In the genomic region with DNA sequence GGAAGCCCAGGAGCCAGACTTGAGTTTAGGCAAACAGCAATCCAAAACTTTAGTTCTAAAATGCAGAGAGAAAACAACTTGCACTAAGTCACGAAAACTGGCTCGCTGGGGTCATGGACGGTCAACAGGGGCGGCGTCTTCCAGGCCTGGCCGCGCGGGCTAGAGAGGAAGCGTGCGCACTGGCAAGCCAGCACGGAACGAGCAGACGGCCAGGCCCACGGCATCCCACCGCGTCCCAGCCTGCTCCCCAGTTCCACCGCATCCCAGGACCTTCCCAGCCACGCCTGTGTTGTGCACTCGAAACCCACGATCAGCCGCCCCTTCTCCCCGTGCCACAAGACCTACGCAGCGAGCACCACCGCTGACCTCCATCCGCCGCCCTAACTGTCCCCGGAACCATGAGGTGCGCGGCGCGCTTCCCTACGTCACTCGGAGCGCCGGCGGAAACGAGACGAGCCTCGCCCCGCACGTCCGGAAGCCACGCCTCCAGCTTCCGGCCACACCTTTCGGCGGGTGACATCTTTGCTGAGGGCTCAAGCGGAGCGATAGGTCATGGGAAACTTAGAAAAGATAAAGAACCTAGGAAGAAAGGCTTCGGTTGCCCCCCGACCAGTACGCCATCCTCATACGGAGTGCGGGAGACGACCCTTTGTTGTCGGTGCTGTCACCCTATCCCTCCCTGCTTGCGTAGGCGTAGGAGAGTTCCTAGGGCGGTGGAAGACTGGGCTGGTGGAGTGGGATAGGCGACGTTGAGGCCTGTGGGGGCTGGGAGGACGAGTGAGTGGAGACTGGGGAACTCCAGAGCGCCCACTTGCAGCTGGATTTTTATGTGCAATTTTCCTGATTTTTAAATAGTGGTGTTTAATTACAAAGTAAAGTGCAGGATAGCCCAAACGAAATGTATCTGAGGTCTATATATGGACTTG, we compare ENCODE assay signal across 8 cellular contexts. TPM values are rescaled to one million over a fixed set of nuclear protein-coding genes. Genes with fewer than 3 reads are reported as not detected.
DNase-seq lines count a peak whose midpoint lies in the region; ATAC-seq and TF ChIP-seq lines count a peak whose summit lies in the region.

TSS of gene TBRG4 (minus strand) at position 400 of the 926 bp plus-strand sequence. CDS start 2,460 bp downstream, outside the sequence.

- H2AFZ ChIP-seq in Loucy (ENCODE audit: low read length): peak within 1 kb of the TSS; percentile 74

- H3K9ac ChIP-seq in Loucy (ENCODE audit: low read depth, low read length, poor library complexity, severe bottlenecking): peak within 1 kb of the TSS; percentile 94

- H4K20me1 ChIP-seq in Loucy (ENCODE audit: insufficient read depth, low read length, poor library complexity, severe bottlenecking): peaks cover 40% of the 10 kb centered on the region

- H3F3A ChIP-seq in Loucy (ENCODE audit: low read depth): peaks cover 4% of the 10 kb centered on the region; the same call in 1 of the 2 replicates

- H3K27me3 ChIP-seq in H7 (ENCODE audit: control insufficient read depth, insufficient read depth, low read length): no peaks in the 10 kb centered on the region
- no peaks in the 10 kb centered on the region for H3K27me3 ChIP-seq in Loucy (ENCODE audit: insufficient read depth, low read length, poor library complexity, severe bottlenecking)

- peak; percentile 62 for TF ChIP-seq CTCF in Loucy (conservative IDR thresholded peaks at IDR 0.05; ENCODE audit: low read length)
- peak; percentile 37 for TF ChIP-seq CTCF in fibroblast of pulmonary artery (IDR thresholded peaks at IDR 0.05; ENCODE audit: low read length, missing control alignments)

- H3K36me3 ChIP-seq in H7 (replicated peaks; ENCODE audit: control insufficient read depth, insufficient read depth, low read length) (peaks cover 28% of the 10 kb centered on the region), Loucy (ENCODE audit: insufficient read depth, low read length) (peaks cover 25% of the 10 kb centered on the region; the same call in 1 of the 2 replicates)

- H3K4me3 ChIP-seq in H7 (ENCODE audit: insufficient read depth, low read depth, low read length): peak within 1 kb of the TSS; percentile 99
- H3K4me3 ChIP-seq in Loucy (ENCODE audit: low read length, poor library complexity, severe bottlenecking): peak within 1 kb of the TSS; percentile 78
- H3K4me3 ChIP-seq in fibroblast of pulmonary artery (replicated peaks; ENCODE audit: low read depth, low read length): peak within 1 kb of the TSS; percentile 94

- H3K27ac Mint-ChIP-seq in natural killer cell treated with Interleukin-12 subunit alpha and Interleukin-12 subunit beta and Interleukin-15 and Interleukin-18, amount 100 ng/mL, for 72 hours: peak within 1 kb of the TSS; percentile 90 to 94

- H3K9me3 ChIP-seq in Loucy (ENCODE audit: insufficient read depth, low read depth, low read length): no peaks in the 10 kb centered on the region

- peak within 1 kb of the TSS; percentile 96 for H3K4me3 Mint-ChIP-seq in natural killer cell treated with Interleukin-12 subunit alpha and Interleukin-12 subunit beta and Interleukin-15 and Interleukin-18, amount 100 ng/mL, for 72 hours

- in situ Hi-C loops in G401 (cut with HindIII; ENCODE audit: low sequenced_read_pairs): no loop called here

- DNase-seq in G401 (ENCODE audit: low spot score): peak; percentile 93
- peak; percentile 96 for DNase-seq in H7
- peak; percentile 90 for DNase-seq in activated effector memory CD4-positive, alpha-beta T cell treated with Interleukin-2 at 50 U/mL for 16 hours
- peak; percentile 94 for DNase-seq in fibroblast of pulmonary artery (ENCODE audit: low read depth)
- peak; percentile 95 for DNase-seq in natural killer cell treated with Interleukin-12 subunit alpha and Interleukin-12 subunit beta and Interleukin-15 and Interleukin-18, amount 100 ng/mL, for 72 hours (ENCODE audit: low spot score)
- peak; percentile 96 for DNase-seq in stimulated activated naive CD8-positive, alpha-beta T cell treated with anti-CD3 and anti-CD28 coated beads, Interleukin-15, Interleukin-2, amounts not matched to agents 100 U/mL and 50 U/mL, for 24 hours

- peaks cover 48% of the 10 kb centered on the region for H3K4me1 ChIP-seq in Loucy (ENCODE audit: insufficient read depth, low read length, poor library complexity, severe bottlenecking)

- H3K36me3 Mint-ChIP-seq in natural killer cell treated with Interleukin-12 subunit alpha and Interleukin-12 subunit beta and Interleukin-15 and Interleukin-18, amount 100 ng/mL, for 72 hours: peaks cover 4% of the 10 kb centered on the region

- H3K9me2 ChIP-seq in Loucy (replicated peaks; ENCODE audit: low read depth, low read length): no peaks in the 10 kb centered on the region

- TF ChIP-seq POLR2A in Raji (IDR thresholded peaks at IDR 0.05; ENCODE audit: insufficient read depth, low read depth, low read length): peak; percentile 99

- peaks cover 28 to 41% of the 10 kb centered on the region in 2 donors for H3K4me1 Mint-ChIP-seq in natural killer cell treated with Interleukin-12 subunit alpha and Interleukin-12 subunit beta and Interleukin-15 and Interleukin-18, amount 100 ng/mL, for 72 hours (ENCODE audit: low read depth in 2 of 2)

- H3K27me3 Mint-ChIP-seq in natural killer cell treated with Interleukin-12 subunit alpha and Interleukin-12 subunit beta and Interleukin-15 and Interleukin-18, amount 100 ng/mL, for 72 hours: peaks cover 0 to 3% of the 10 kb centered on the region in 2 donors

- H3K4me2 ChIP-seq in Loucy (ENCODE audit: low read depth, low read length, poor library complexity, severe bottlenecking): peak within 1 kb of the TSS; percentile 87

- ATAC-seq in natural killer cell treated with Interleukin-12 subunit alpha and Interleukin-12 subunit beta and Interleukin-15 and Interleukin-18, amount 100 ng/mL, for 72 hours: peak; percentile 97 to 98
- peak; percentile 99 for ATAC-seq in stimulated activated naive CD8-positive, alpha-beta T cell treated with anti-CD3 and anti-CD28 coated beads, Interleukin-15, Interleukin-2, amounts not matched to agents 100 U/mL and 50 U/mL, for 24 hours

- H3K79me2 ChIP-seq in Loucy (ENCODE audit: insufficient read depth, low read length): peaks cover 57% of the 10 kb centered on the region

- no peaks in the 10 kb centered on the region for H3K9me3 Mint-ChIP-seq in natural killer cell treated with Interleukin-12 subunit alpha and Interleukin-12 subunit beta and Interleukin-15 and Interleukin-18, amount 100 ng/mL, for 72 hours

RNA-seq across cellular contexts. Expression of gene TBRG4, which starts in this region (rescaled TPM):
- 133 and 136 TPM in 2 replicates for total RNA-seq in G401 (2014; rRNA removed; shearing (Covaris generic))
- total RNA-seq in H7 (2014; rRNA removed; shearing (Covaris generic)): 234 and 238 TPM in 2 replicates
- 100 to 1,000 TPM; 123 to 211 TPM for total RNA-seq in natural killer cell treated with Interleukin-12 subunit alpha and Interleukin-12 subunit beta and Interleukin-15 and Interleukin-18, amount 100 ng/mL, for 72 hours

Comparison
In these comparisons a context has a peak if more than half of its experiments do, and no peak if none do; other contexts are left out.
1. Peak in every context shown above with its lines: DNase-seq, ATAC-seq and H3K4me3 ChIP-seq.